In the genomic region with DNA sequence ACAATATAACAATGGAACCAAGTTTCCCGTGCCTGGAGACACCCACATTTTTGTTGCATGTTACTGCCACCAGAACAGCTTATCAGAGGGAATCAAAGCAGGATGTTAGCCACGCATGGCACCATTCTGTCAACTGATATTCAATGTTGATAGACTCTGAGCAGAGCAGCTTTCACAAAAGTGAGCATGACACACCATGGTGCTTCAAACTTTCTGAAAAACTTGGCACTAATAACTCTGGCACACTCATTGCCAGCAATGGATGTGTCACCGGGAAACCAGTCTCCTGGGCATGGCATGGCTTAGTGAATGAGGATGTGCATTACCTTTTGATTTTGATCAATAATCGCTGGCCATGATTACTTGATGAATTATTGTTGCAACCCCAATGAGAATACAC, we compare ENCODE assay signal across 21 cellular contexts. TPM values are rescaled to one million over a fixed set of nuclear protein-coding genes. Genes with fewer than 3 reads are reported as not detected.
DNase-seq lines count a peak whose midpoint lies in the region; ATAC-seq, FAIRE-seq and TF ChIP-seq lines count a peak whose summit lies in the region.
"Had no signal": no experiment of that assay in that cellular context is flagged by ENCODE, and none has a peak within 500 bp of the region (broad histone marks: within the 10 kb centered on the region; RNA-seq: fewer than 3 reads in every experiment).

No MANE protein-coding gene starts in this region.

- H3K36me3 ChIP-seq in bronchial epithelial cell (ENCODE audit: control insufficient read depth, insufficient read depth, low read length) (peaks cover 2% of the 10 kb centered on the region), HepG2 (replicated peaks in 1 of 2; ENCODE audit: control insufficient read depth in 1 of 2, insufficient read depth in 2 of 2, low read length in 2 of 2) (peaks cover 25 to 62% of the 10 kb centered on the region in 2 experiments)

- no peak for TF ChIP-seq RAD21 in HepG2 (CRISPR knock-in tag; IDR thresholded peaks at IDR 0.05)

- H3K27me3 ChIP-seq in bronchial epithelial cell (ENCODE audit: control insufficient read depth, insufficient read depth, low read length) (no peaks in the 10 kb centered on the region), HepG2 (ENCODE audit: control insufficient read depth in 1 of 2, insufficient read depth in 2 of 2, low read length in 2 of 2) (no peaks in the 10 kb centered on the region)

- no peak overlapping the region for H3K27ac ChIP-seq in HepG2 (ENCODE audit: extremely low read length, insufficient read depth, low read length)
- H3K27ac ChIP-seq: PC-9 had no signal

- H4K20me1 ChIP-seq in HepG2 (ENCODE audit: insufficient read depth, low read length): no peaks in the 10 kb centered on the region

- TF ChIP-seq CTCF in bronchial epithelial cell (IDR thresholded peaks at IDR 0.05; ENCODE audit: insufficient read depth, low read length, severe bottlenecking) (no peak), HepG2 (CRISPR knock-in tag; IDR thresholded peaks at IDR 0.05) (no peak)

- WGBS in HepG2 (ENCODE audit: low lambda C conversion rate): 97% methylated on average over 4 of the region's 4 CpGs

- no peaks in the 10 kb centered on the region for H3K4me1 ChIP-seq in HepG2 (ENCODE audit: insufficient read depth, low read length)

- DNase-seq in Daoy (ENCODE audit: low read depth) (peak; percentile 7), M059J (ENCODE audit: low read depth) (peak; percentile 5), bronchial epithelial cell (ENCODE audit: low read depth) (peak; percentile 38), HepG2 (ENCODE audit: low spot score) (no peak), pons (ENCODE audit: low spot score) (no peak), NCI-H345 (lab: John Stamatoyannopoulos, UW) (no peak), Right ventricle myocardium superior (no peak)
- no peak for DNase-seq in activated CD8-positive, alpha-beta memory T cell treated with anti-CD3 and anti-CD28 coated beads, Interleukin-2, amount 50 U/mL, for 48 hours
- DNase-seq: AML-193, DMS53, EL, GF-D8, HCEC 1CT, NCI-H1694 treated with DMSO at 0.1 percent for 48 hours, NCI-H446 treated with DMSO at 0.1 percent for 48 hours, NCI-H526 treated with DMSO at 0.1 percent for 48 hours, PC-9 had no signal

- no peak overlapping the region for H3K9ac ChIP-seq in HepG2 (ENCODE audit: insufficient read depth, low read depth, low read length)

- no peak for TF ChIP-seq EP300 in HepG2 (IDR thresholded peaks at IDR 0.05; ENCODE audit: low read depth in 2 of 2, low read length in 2 of 2)
- no peak for TF ChIP-seq EP300 in HepG2 (CRISPR knock-in tag; IDR thresholded peaks at IDR 0.05; ENCODE audit: borderline replicate concordance)

- POLR2A ChIA-PET in HepG2 (lab: Yijun Ruan, JAX): no interaction called here

- in situ Hi-C loops in HepG2 (cut with HindIII; ENCODE audit: extremely low pct_ligation_motif_present, low pct_unique_long_range_greater_than_20kb): no loop called here

- BruUV-seq in HepG2 (replicated peaks; lab: Mats Ljungman, UMichigan): no TSS peak

- no peak overlapping the region for H2AFZ ChIP-seq in HepG2 (ENCODE audit: low read length)
- H2AFZ ChIP-seq: GM23338, PC-9 had no signal

- ATAC-seq in HepG2: no peak
- ATAC-seq in Right ventricle myocardium superior (ENCODE audit: poor library complexity): no peak
- ATAC-seq: GM23338, SK-N-SH treated with all-trans-retinoic acid at 6 μM for 48 hours had no signal

- intact Hi-C loops in HepG2 (cut with micrococcal nuclease; ENCODE audit: unreplicated experiment) (loop anchor here (10.0 kb wide), 1 partner anchor 631 kb away; no protein-coding TSS in a partner anchor), Right ventricle myocardium superior (cut with DNase I) (no loop called here)

- FAIRE-seq in bronchial epithelial cell (lab: Jason Lieb, UNC) (no peak), HepG2 (lab: Jason Lieb, UNC) (no peak)
- FAIRE-seq: D721Med had no signal

- H3K4me2 ChIP-seq in HepG2 (ENCODE audit: low read depth, low read length): no peak overlapping the region
- H3K4me2 ChIP-seq: GM23338, PC-9 had no signal

- H3K79me2 ChIP-seq in HepG2 (ENCODE audit: insufficient read depth, low read length): no peaks in the 10 kb centered on the region

- H3K4me3 ChIP-seq in bronchial epithelial cell (ENCODE audit: low read depth, low read length) (no peak overlapping the region), HepG2 (replicated peaks in 1 of 3; ENCODE audit: insufficient read depth in 1 of 3, low read depth in 2 of 3, low read length in 3 of 3) (no peak overlapping the region)
- H3K4me3 ChIP-seq: GM23338, PC-9 had no signal

- no peak for TF ChIP-seq POLR2A in HepG2 (IDR thresholded peaks at IDR 0.05; ENCODE audit: insufficient read depth in 1 of 2, low read depth in 2 of 2, low read length in 2 of 2)

- no peaks in the 10 kb centered on the region for H3K9me3 ChIP-seq in HepG2 (ENCODE audit: low read length)

- CTCF ChIA-PET in HepG2 (lab: Yijun Ruan, JAX; ENCODE audit: low intra/inter-chr PET ratio, low total read pairs): no interaction called here

TF ChIP-seq in HepG2, 621 proteins besides CTCF, POLR2A, EP300 and RAD21:
- TF ChIP-seq RBM22 (optimal IDR thresholded peaks at IDR 0.05; ENCODE audit: low read length): peak; percentile 35
- no peak for TF ChIP-seq ZNF235 (CRISPR knock-in tag; IDR thresholded peaks at IDR 0.05; ENCODE audit: borderline replicate concordance)
- no peak for TF ChIP-seq GPN1 (CRISPR knock-in tag; IDR thresholded peaks at IDR 0.05; ENCODE audit: borderline replicate concordance)
TF ChIP-seq in HepG2: peak in this region for 1.

RNA-seq across cellular contexts. Expression of a gene that starts 19.7 kb away (rescaled TPM):
- total RNA-seq in Daoy (2014; rRNA removed; shearing (Covaris generic)): 0.06 TPM in 1 of 2 replicates, not detected in the other
- 0.79 and 1.0 TPM in 2 replicates for total RNA-seq in M059J (2014; rRNA removed; shearing (Covaris generic))
- total RNA-seq in bronchial epithelial cell (0.26 and 0.51 TPM in 2 replicates), HepG2 (2016; rRNA removed; fragmentation: Illumina TruSeq; extraction: Trizol) (0.44 and 1.3 TPM in 2 replicates), Right ventricle myocardium superior (29.9 TPM)
- total RNA-seq in HepG2 (2016; cell fraction: cytosol; rRNA removed; fragmentation: Illumina TruSeq; extraction: Trizol; ENCODE audit: low read depth): 0.18 TPM in 1 of 2 replicates, not detected in the other
- 0.41 and 0.76 TPM in 2 replicates for total RNA-seq in HepG2 (2016; cell fraction: insoluble cytoplasmic fraction; rRNA removed; fragmentation: Illumina TruSeq; extraction: Trizol)
- total RNA-seq in HepG2 (2016; cell fraction: membrane; rRNA removed; fragmentation: Illumina TruSeq; extraction: Trizol): 0.12 and 0.21 TPM in 2 replicates
- 2.1 and 2.6 TPM in 2 replicates for total RNA-seq in HepG2 (2016; cell fraction: nucleus; rRNA removed; fragmentation: Illumina TruSeq; extraction: Trizol)
- 1.5 and 2.1 TPM in 2 replicates for polyA plus RNA-seq in HepG2 (2011; rRNA removed)
- polyA plus RNA-seq in HepG2 (2011; cell fraction: cytosol; rRNA removed): 0.16 and 0.46 TPM in 2 replicates
- 2.0 and 2.8 TPM in 2 replicates for polyA plus RNA-seq in HepG2 (2011; cell fraction: nucleus; rRNA removed)
- 1.1 and 1.2 TPM in 2 replicates for polyA plus RNA-seq in HepG2 (2012)
- not detected in 2 replicates for polyA plus RNA-seq in HepG2 (2016; cell fraction: cytosol; fragmentation: Illumina TruSeq; extraction: Trizol; ENCODE audit: low read depth)
- polyA plus RNA-seq in HepG2 (2016; cell fraction: insoluble cytoplasmic fraction; fragmentation: Illumina TruSeq; extraction: Trizol; ENCODE audit: low read depth): 0.57 and 0.63 TPM in 2 replicates
- 0.15 and 0.18 TPM in 2 replicates for polyA plus RNA-seq in HepG2 (2016; cell fraction: membrane; fragmentation: Illumina TruSeq; extraction: Trizol; ENCODE audit: low read depth)
- 2.9 and 4.1 TPM in 2 replicates for polyA plus RNA-seq in HepG2 (2016; cell fraction: nucleus; fragmentation: Illumina TruSeq; extraction: Trizol; ENCODE audit: insufficient read depth, low read depth)
- 0.40 TPM in 1 of 2 replicates, not detected in the other for polyA minus RNA-seq in HepG2 (2011; rRNA and poly(A)+ RNA removed; ENCODE audit: low replicate concordance)
- polyA minus RNA-seq in HepG2 (2011; cell fraction: cytosol; rRNA and poly(A)+ RNA removed): not detected in 2 replicates
- polyA minus RNA-seq in HepG2 (2011; cell fraction: nucleus; rRNA and poly(A)+ RNA removed): 2.4 and 3.0 TPM in 2 replicates
- total RNA-seq: A172 had no signal

RNA-seq across cellular contexts. Expression of a gene that starts 36.1 kb away (rescaled TPM):
- total RNA-seq in Daoy (2014; rRNA removed; shearing (Covaris generic)): 19.1 and 20.7 TPM in 2 replicates
- total RNA-seq in M059J (2014; rRNA removed; shearing (Covaris generic)): 62.1 and 85.4 TPM in 2 replicates
- 26.9 and 30.6 TPM in 2 replicates for total RNA-seq in bronchial epithelial cell
- total RNA-seq in HepG2 (2016; rRNA removed; fragmentation: Illumina TruSeq; extraction: Trizol): 14.6 and 23.8 TPM in 2 replicates
- 3.1 and 3.3 TPM in 2 replicates for total RNA-seq in HepG2 (2016; cell fraction: cytosol; rRNA removed; fragmentation: Illumina TruSeq; extraction: Trizol; ENCODE audit: low read depth)
- total RNA-seq in HepG2 (2016; cell fraction: insoluble cytoplasmic fraction; rRNA removed; fragmentation: Illumina TruSeq; extraction: Trizol): 15.3 and 24.1 TPM in 2 replicates
- total RNA-seq in HepG2 (2016; cell fraction: membrane; rRNA removed; fragmentation: Illumina TruSeq; extraction: Trizol): 4.3 and 4.7 TPM in 2 replicates
- 7.8 and 9.0 TPM in 2 replicates for total RNA-seq in HepG2 (2016; cell fraction: nucleus; rRNA removed; fragmentation: Illumina TruSeq; extraction: Trizol)
- polyA plus RNA-seq in HepG2 (2011; rRNA removed): 11.7 and 13.7 TPM in 2 replicates
- polyA plus RNA-seq in HepG2 (2011; cell fraction: cytosol; rRNA removed): 5.4 and 8.4 TPM in 2 replicates
- polyA plus RNA-seq in HepG2 (2011; cell fraction: nucleus; rRNA removed): 4.2 and 7.0 TPM in 2 replicates
- polyA plus RNA-seq in HepG2 (2012): 7.9 and 8.7 TPM in 2 replicates
- polyA plus RNA-seq in HepG2 (2016; cell fraction: cytosol; fragmentation: Illumina TruSeq; extraction: Trizol; ENCODE audit: low read depth): 1.9 and 2.0 TPM in 2 replicates
- polyA plus RNA-seq in HepG2 (2016; cell fraction: insoluble cytoplasmic fraction; fragmentation: Illumina TruSeq; extraction: Trizol; ENCODE audit: low read depth): 24.3 and 26.7 TPM in 2 replicates
- polyA plus RNA-seq in HepG2 (2016; cell fraction: membrane; fragmentation: Illumina TruSeq; extraction: Trizol; ENCODE audit: low read depth): 3.3 and 3.6 TPM in 2 replicates
- polyA plus RNA-seq in HepG2 (2016; cell fraction: nucleus; fragmentation: Illumina TruSeq; extraction: Trizol; ENCODE audit: insufficient read depth, low read depth): 12.3 and 12.4 TPM in 2 replicates
- polyA minus RNA-seq in HepG2 (2011; rRNA and poly(A)+ RNA removed; ENCODE audit: low replicate concordance): 3.1 and 4.9 TPM in 2 replicates
- polyA minus RNA-seq in HepG2 (2011; cell fraction: cytosol; rRNA and poly(A)+ RNA removed): 4.4 and 4.6 TPM in 2 replicates
- 8.6 and 9.1 TPM in 2 replicates for polyA minus RNA-seq in HepG2 (2011; cell fraction: nucleus; rRNA and poly(A)+ RNA removed)
- total RNA-seq in Right ventricle myocardium superior: 18.7 TPM

Comparison
In these comparisons a context has a peak if more than half of its experiments do, and no peak if none do; other contexts are left out.
1. DNase-seq: peak in Daoy (single experiment), M059J (single experiment) and bronchial epithelial cell (single experiment); none in HepG2 (single experiment), pons (single experiment), NCI-H345 (single experiment), Right ventricle myocardium superior (single experiment) and activated CD8-positive, alpha-beta memory T cell treated with anti-CD3 and anti-CD28 coated beads, Interleukin-2, amount 50 U/mL, for 48 hours (single experiment).